9 cellular contexts compared by ENCODE assay signal in the genomic region with DNA sequence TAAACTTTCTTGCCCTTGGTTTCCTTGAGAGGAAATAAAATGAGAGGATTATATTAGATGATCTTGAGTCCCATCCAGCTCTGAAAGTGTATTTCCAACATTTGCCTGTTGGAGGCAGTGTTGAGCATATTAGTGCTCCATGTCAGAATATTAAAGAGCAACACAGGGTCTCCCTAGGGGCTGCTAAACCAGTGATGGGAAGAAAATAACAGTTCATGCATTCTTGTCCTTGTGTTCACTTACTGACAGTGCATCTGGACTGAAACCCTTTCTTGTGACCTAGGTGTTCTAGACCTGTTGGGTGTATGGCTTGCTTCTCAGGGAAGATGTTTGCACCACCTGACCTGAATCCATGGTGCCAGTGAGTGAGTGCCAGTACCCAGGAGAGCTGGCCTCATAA.
DNase-seq lines count a peak whose midpoint lies in the region; ATAC-seq, FAIRE-seq and TF ChIP-seq lines count a peak whose summit lies in the region.
"Had no signal": no experiment of that assay in that cellular context is flagged by ENCODE, and none has a peak within 500 bp of the region (broad histone marks: within the 10 kb centered on the region; RNA-seq: fewer than 3 reads in every experiment).

No MANE protein-coding gene starts in this region.

- H3K9me3 ChIP-seq in astrocyte (ENCODE audit: insufficient read depth, low read depth, low read length), result no peaks in the 10 kb centered on the region

- H3K36me3 ChIP-seq in astrocyte (ENCODE audit: insufficient read depth, low read length) (no peaks in the 10 kb centered on the region), kidney epithelial cell (ENCODE audit: control insufficient read depth, insufficient read depth, low read length) (no peaks in the 10 kb centered on the region)

- no peaks in the 10 kb centered on the region for H4K20me1 ChIP-seq in astrocyte (ENCODE audit: insufficient read depth, low read length)

- no peak overlapping the region for H3K4me3 ChIP-seq in AG10803 (ENCODE audit: low read length)
- H3K4me3 ChIP-seq in astrocyte (ENCODE audit: insufficient read depth, low read depth, low read length), result no peak overlapping the region
- no peak overlapping the region for H3K4me3 ChIP-seq in kidney epithelial cell (ENCODE audit: low read depth, low read length)
- H3K4me3 ChIP-seq: coronary artery had no signal

- H3K27ac ChIP-seq in astrocyte (ENCODE audit: low read depth, low read length), result no peak overlapping the region
- H3K27ac ChIP-seq: coronary artery had no signal

- H3K4me2 ChIP-seq in astrocyte (ENCODE audit: low read length), result no peak overlapping the region

- H3K27me3 ChIP-seq in astrocyte (ENCODE audit: insufficient read depth, low read length), result no peaks in the 10 kb centered on the region
- H3K27me3 ChIP-seq in kidney epithelial cell (ENCODE audit: control insufficient read depth, insufficient read depth, low read length), result no peaks in the 10 kb centered on the region

- ATAC-seq in GM18870 (IDR thresholded peaks at IDR 0.05; ENCODE audit: unreplicated experiment) (no peak), HG03520 (IDR thresholded peaks at IDR 0.05; ENCODE audit: unreplicated experiment) (no peak)

- no peak overlapping the region for H2AFZ ChIP-seq in astrocyte (ENCODE audit: low read depth, low read length)

- no peaks in the 10 kb centered on the region for H3K79me2 ChIP-seq in astrocyte (ENCODE audit: insufficient read depth, low read length)

- no peaks in the 10 kb centered on the region for H3K36me3 Mint-ChIP-seq in astrocyte (ENCODE audit: low read depth, unreplicated experiment)

- no peaks in the 10 kb centered on the region for H3K4me1 ChIP-seq in astrocyte (ENCODE audit: insufficient read depth, low read length)

- no peak overlapping the region for H3K9ac ChIP-seq in astrocyte (ENCODE audit: low read length)

- peaks cover 15% of the 10 kb centered on the region for H3K4me1 Mint-ChIP-seq in astrocyte (ENCODE audit: low read depth, unreplicated experiment)

- no peak overlapping the region for H3K4me3 Mint-ChIP-seq in astrocyte (ENCODE audit: unreplicated experiment)

- H3K9me3 Mint-ChIP-seq in astrocyte (ENCODE audit: unreplicated experiment), result no peaks in the 10 kb centered on the region

- no peak for FAIRE-seq in astrocyte (lab: Jason Lieb, UNC)

- DNase-seq in AG10803 (ENCODE audit: low read depth), result no peak
- DNase-seq in GM20000 (ENCODE audit: low spot score), result no peak
- no peak for DNase-seq in astrocyte (ENCODE audit: low read depth)
- no peak for DNase-seq in kidney epithelial cell (ENCODE audit: low read depth)
- DNase-seq in DMS153 (lab: John Stamatoyannopoulos, UW), result no peak
- no peak for DNase-seq in A172 (ENCODE audit: low spot score)

- TF ChIP-seq CTCF in AG10803 (conservative IDR thresholded peaks at IDR 0.05; ENCODE audit: low read length) (peak; percentile 32), GM20000 (IDR thresholded peaks at IDR 0.05; ENCODE audit: extremely low read depth, missing control alignments) (peak; percentile 53), astrocyte (IDR thresholded peaks at IDR 0.05; ENCODE audit: insufficient read depth, low read depth, low read length) (peak; percentile 35), kidney epithelial cell (IDR thresholded peaks at IDR 0.05; ENCODE audit: insufficient read depth, low read length, poor library complexity, severe bottlenecking) (peak; percentile 25)

- H3K27ac Mint-ChIP-seq in astrocyte (ENCODE audit: unreplicated experiment), result no peak overlapping the region

- peaks cover 8% of the 10 kb centered on the region for H3K27me3 Mint-ChIP-seq in astrocyte (ENCODE audit: low read depth, unreplicated experiment)
